Comparison of ENCODE assay signal across 1 cellular context in the genomic region with DNA sequence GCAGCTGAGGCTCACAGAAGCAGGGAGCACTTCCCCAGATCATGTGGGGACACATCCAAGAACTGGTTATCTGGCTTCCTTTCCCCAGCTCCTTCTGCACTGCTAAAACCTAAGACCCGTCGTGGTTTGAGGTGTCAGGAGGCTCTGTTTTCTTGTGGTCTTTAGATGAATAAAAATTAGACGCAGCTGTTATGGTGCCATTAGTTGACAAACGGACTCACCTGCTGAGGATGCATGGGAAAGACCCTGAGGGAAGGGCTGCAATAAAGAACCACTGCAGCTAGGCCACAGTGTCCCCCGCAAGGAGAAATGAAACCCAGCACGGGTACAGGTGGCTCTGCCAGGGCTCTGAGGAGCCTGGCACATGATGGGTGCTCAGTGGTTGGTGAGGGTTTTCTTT.
TF ChIP-seq lines count a peak whose summit lies in the region.

No MANE protein-coding gene starts in this region.

TF ChIP-seq in HepG2, 621 proteins besides CTCF, POLR2A, EP300 and RAD21 (continued from another document):
- TF ChIP-seq ELF4 (CRISPR knock-in tag; IDR thresholded peaks at IDR 0.05; ENCODE audit: borderline replicate concordance) = no peak
- no peak for TF ChIP-seq ZBTB8A (CRISPR knock-in tag; IDR thresholded peaks at IDR 0.05; ENCODE audit: borderline replicate concordance, low read depth)
- TF ChIP-seq SNRNP70 (IDR thresholded peaks at IDR 0.05; ENCODE audit: low read depth, low read length) = no peak
- TF ChIP-seq ZNF629 (CRISPR knock-in tag; conservative IDR thresholded peaks at IDR 0.05) = 0 out of 2 replicates have a peak, but pooled peaks have one; percentile 32
- TF ChIP-seq LCORL (IDR thresholded peaks at IDR 0.05) = no peak
- TF ChIP-seq LCORL (CRISPR knock-in tag; IDR thresholded peaks at IDR 0.05) = no peak
- TF ChIP-seq, protein P1, sequence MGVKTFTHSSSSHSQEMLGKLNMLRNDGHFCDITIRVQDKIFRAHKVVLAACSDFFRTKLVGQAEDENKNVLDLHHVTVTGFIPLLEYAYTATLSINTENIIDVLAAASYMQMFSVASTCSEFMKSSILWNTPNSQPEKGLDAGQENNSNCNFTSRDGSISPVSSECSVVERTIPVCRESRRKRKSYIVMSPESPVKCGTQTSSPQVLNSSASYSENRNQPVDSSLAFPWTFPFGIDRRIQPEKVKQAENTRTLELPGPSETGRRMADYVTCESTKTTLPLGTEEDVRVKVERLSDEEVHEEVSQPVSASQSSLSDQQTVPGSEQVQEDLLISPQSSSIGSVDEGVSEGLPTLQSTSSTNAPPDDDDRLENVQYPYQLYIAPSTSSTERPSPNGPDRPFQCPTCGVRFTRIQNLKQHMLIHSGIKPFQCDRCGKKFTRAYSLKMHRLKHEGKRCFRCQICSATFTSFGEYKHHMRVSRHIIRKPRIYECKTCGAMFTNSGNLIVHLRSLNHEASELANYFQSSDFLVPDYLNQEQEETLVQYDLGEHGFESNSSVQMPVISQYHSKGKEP (CRISPR knock-in tag; IDR thresholded peaks at IDR 0.05) = no peak
